22 cellular contexts compared by ENCODE assay signal in the genomic region with DNA sequence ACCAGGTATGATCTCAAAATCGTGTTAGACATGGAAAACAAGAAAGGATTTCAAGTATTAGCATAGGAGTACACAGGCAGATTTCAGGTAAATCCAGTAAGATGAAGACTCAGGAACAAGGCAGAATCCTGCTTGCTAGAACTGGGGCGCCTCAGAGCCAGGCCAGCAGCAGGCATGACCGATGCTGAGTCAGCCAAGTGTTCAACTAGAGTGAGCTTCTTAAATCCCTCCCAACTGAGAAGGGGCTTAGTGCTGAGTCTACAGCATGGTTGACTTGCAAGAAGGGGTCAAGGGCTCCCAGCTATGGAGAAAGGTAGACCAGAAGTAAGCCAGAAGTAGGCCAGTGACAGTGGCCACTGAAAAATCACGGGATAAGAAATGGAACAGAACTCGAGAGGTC. TPM values are rescaled to one million over a fixed set of nuclear protein-coding genes. Genes with fewer than 3 reads are reported as not detected.
DNase-seq lines count a peak whose midpoint lies in the region; ATAC-seq, FAIRE-seq and TF ChIP-seq lines count a peak whose summit lies in the region.
"Had no signal": no experiment of that assay in that cellular context is flagged by ENCODE, and none has a peak within 500 bp of the region (broad histone marks: within the 10 kb centered on the region; RNA-seq: fewer than 3 reads in every experiment).

No MANE protein-coding gene starts in this region.

- H3K4me1 ChIP-seq in K562 (replicated peaks in 1 of 2; ENCODE audit: control insufficient read depth in 2 of 2, insufficient read depth in 2 of 2, low read length in 2 of 2) (peaks cover 4 to 35% of the 10 kb centered on the region in 2 experiments), small intestine (ENCODE audit: control insufficient read depth in 2 of 2, insufficient read depth in 1 of 2, low read depth in 1 of 2, low read length in 1 of 2) (no peaks in the 10 kb centered on the region), BE2C (0 out of 2 replicates have a peak, but pooled peaks cover 3% of the 10 kb centered on the region)

- no peak for TF ChIP-seq RAD21 in K562 (CRISPR knock-in tag; conservative IDR thresholded peaks at IDR 0.05 in 1 of 2, IDR thresholded peaks at IDR 0.05 in 1 of 2)

- POLR2A ChIA-PET in activated CD4-positive, alpha-beta memory T cell treated with anti-CD3 and anti-CD28 coated beads for 36 hours (lab: Charles Lee) = interaction anchor here (16.5 kb wide), 1 partner anchor 12 kb away, joined by 219 read pairs; no protein-coding TSS in a partner anchor
- POLR2A ChIA-PET in K562 (lab: Yijun Ruan, JAX) = interaction anchor here (0.7 to 1.7 kb wide), 4 partner anchors 8 to 319 kb away, joined by 3 to 4 read pairs (median 3); no protein-coding TSS in a partner anchor

- peak overlapping the region in 1 of 2 experiments; percentile 61; a peak in 1 of 4 replicates for H3K9ac ChIP-seq in K562 (ENCODE audit: insufficient read depth in 1 of 2, low read depth in 2 of 2, low read length in 2 of 2)
- H3K9ac ChIP-seq: BLaER1 treated with 17β-estradiol and CSF1 and Interleukin-3, amounts not matched to agents 10 nM and 100 nM had no signal

- CTCF ChIA-PET in activated CD4-positive, alpha-beta memory T cell treated with anti-CD3 and anti-CD28 coated beads for 36 hours (lab: Charles Lee) = interaction anchor here (1.2 to 6.1 kb wide), 3 partner anchors 8 to 111 kb away, joined by 3 to 45 read pairs (median 5); no protein-coding TSS in a partner anchor
- CTCF ChIA-PET in K562 (lab: Yijun Ruan, JAX; ENCODE audit: low intra/inter-chr PET ratio) = no interaction called here

- H3K9me3 Mint-ChIP-seq in activated T-cell treated with anti-CD3 and anti-CD28 coated beads, Interleukin-2, amount 50 U/mL, for 24 hours = peaks cover 3% of the 10 kb centered on the region
- no peaks in the 10 kb centered on the region for H3K9me3 Mint-ChIP-seq in activated CD4-positive, alpha-beta memory T cell treated with anti-CD3 and anti-CD28 coated beads for 36 hours

- H4K20me1 ChIP-seq in K562 (replicated peaks; ENCODE audit: control insufficient read depth, insufficient read depth, low read length) = no peaks in the 10 kb centered on the region
- H4K20me1 ChIP-seq: BLaER1 treated with 17β-estradiol and CSF1 and Interleukin-3, amounts not matched to agents 10 nM and 100 nM had no signal

- WGBS in K562 (ENCODE audit: insufficient coverage, low coverage, missing lambda C conversion rate) = 13% methylated on average over 3 of the region's 5 CpGs
- 70 to 86% (median 85%) methylated on average over 5 of the region's 5 CpGs for WGBS in small intestine, 3 donors

- peaks cover 96% of the 10 kb centered on the region for H3K4me1 Mint-ChIP-seq in activated T-cell treated with anti-CD3 and anti-CD28 coated beads, Interleukin-2, amount 50 U/mL, for 24 hours (ENCODE audit: low read depth)
- H3K4me1 Mint-ChIP-seq in activated CD4-positive, alpha-beta memory T cell treated with anti-CD3 and anti-CD28 coated beads for 36 hours (ENCODE audit: low read depth) = peaks cover 89% of the 10 kb centered on the region

- intact Hi-C loops in activated CD4-positive, alpha-beta memory T cell treated with anti-CD3 and anti-CD28 coated beads for 36 hours (cut with micrococcal nuclease) = no loop called here
- intact Hi-C loops in K562 (cut with micrococcal nuclease) = no loop called here

- FAIRE-seq in K562 (lab: Jason Lieb, UNC) (peak; percentile 40), small intestine (lab: Jason Lieb, UNC) (no peak)
- FAIRE-seq: astrocyte had no signal

- H3K9me3 ChIP-seq in K562 (replicated peaks; ENCODE audit: control insufficient read depth, insufficient read depth, low read depth, low read length) = no peaks in the 10 kb centered on the region
- no peaks in the 10 kb centered on the region for H3K9me3 ChIP-seq in small intestine (ENCODE audit: control insufficient read depth, low read depth)
- no peaks in the 10 kb centered on the region for H3K9me3 ChIP-seq in BE2C
- H3K9me3 ChIP-seq: esophagus squamous epithelium, gastroesophageal sphincter, MG63 had no signal

- TF ChIP-seq POLR2A in K562 (conservative IDR thresholded peaks at IDR 0.05) = no peak

- peak overlapping the region; percentile 97 for H3K27ac Mint-ChIP-seq in activated T-cell treated with anti-CD3 and anti-CD28 coated beads, Interleukin-2, amount 50 U/mL, for 24 hours
- peak overlapping the region; percentile 93 for H3K27ac Mint-ChIP-seq in activated CD4-positive, alpha-beta memory T cell treated with anti-CD3 and anti-CD28 coated beads for 36 hours

- H3K27me3 Mint-ChIP-seq in activated T-cell treated with anti-CD3 and anti-CD28 coated beads, Interleukin-2, amount 50 U/mL, for 24 hours = no peaks in the 10 kb centered on the region
- no peaks in the 10 kb centered on the region for H3K27me3 Mint-ChIP-seq in activated CD4-positive, alpha-beta memory T cell treated with anti-CD3 and anti-CD28 coated beads for 36 hours

- H3K36me3 ChIP-seq in K562 (ENCODE audit: control insufficient read depth, insufficient read depth, low read length) = no peaks in the 10 kb centered on the region
- H3K36me3 ChIP-seq in small intestine (ENCODE audit: control insufficient read depth in 2 of 2, insufficient read depth in 2 of 2, low read length in 2 of 2) = no peaks in the 10 kb centered on the region
- no peaks in the 10 kb centered on the region for H3K36me3 ChIP-seq in BE2C
- H3K36me3 ChIP-seq: BLaER1 treated with 17β-estradiol and CSF1 and Interleukin-3, amounts not matched to agents 10 nM and 100 nM; esophagus squamous epithelium; gastroesophageal sphincter; MG63 had no signal

- H2AFZ ChIP-seq in K562 (ENCODE audit: low read depth, low read length) = peak overlapping the region; percentile 59

- no peak overlapping the region; the same call in 1 of the 2 replicates for H3K4me2 ChIP-seq in K562 (ENCODE audit: insufficient read depth, low read length)
- H3K4me2 ChIP-seq: BLaER1 treated with 17β-estradiol and CSF1 and Interleukin-3, amounts not matched to agents 10 nM and 100 nM had no signal

- in situ Hi-C loops in K562 (cut with MboI) = no loop called here

- no peak for DNase-seq in activated T-cell treated with anti-CD3 and anti-CD28 coated beads, Interleukin-2, amount 50 U/mL, for 24 hours
- DNase-seq in activated T-cell treated with anti-CD3 and anti-CD28 coated beads, Interleukin-2, amount 50 U/mL, for 1 hour = no peak
- no peak for DNase-seq in activated CD4-positive, alpha-beta memory T cell treated with anti-CD3 and anti-CD28 coated beads for 36 hours
- DNase-seq in K562 (ENCODE audit: extremely low read depth in 1 of 4, low spot score in 3 of 4) (no peak), small intestine (no peak), RPMI8226 (no peak), BE2C (no peak), SHP77 (lab: John Stamatoyannopoulos, UW) (no peak)
- DNase-seq: esophagus squamous epithelium, MG63, NCI-H2171 treated with DMSO at 0.1 percent for 48 hours, NCI-H69, occipital lobe, right cardiac atrium had no signal

- peak overlapping the region; percentile 71 for H3K4me3 Mint-ChIP-seq in activated T-cell treated with anti-CD3 and anti-CD28 coated beads, Interleukin-2, amount 50 U/mL, for 24 hours
- peak overlapping the region; percentile 75 for H3K4me3 Mint-ChIP-seq in activated CD4-positive, alpha-beta memory T cell treated with anti-CD3 and anti-CD28 coated beads for 36 hours

- H3K4me3 ChIP-seq in K562 = no peak overlapping the region
- H3K4me3 ChIP-seq in small intestine (ENCODE audit: low read depth in 1 of 2, low read length in 2 of 2) = no peak overlapping the region
- no peak overlapping the region for H3K4me3 ChIP-seq in BE2C (ENCODE audit: low read depth, low read length)
- H3K4me3 ChIP-seq: BLaER1 treated with 17β-estradiol and CSF1 and Interleukin-3, amounts not matched to agents 10 nM and 100 nM; esophagus squamous epithelium; gastroesophageal sphincter; lung; MG63 had no signal

- peaks cover 54% of the 10 kb centered on the region; the same call in 2 of the 3 replicates for H3K79me2 ChIP-seq in K562 (ENCODE audit: control insufficient read depth, insufficient read depth, low read length)

- peaks cover 6% of the 10 kb centered on the region for H3K36me3 Mint-ChIP-seq in activated T-cell treated with anti-CD3 and anti-CD28 coated beads, Interleukin-2, amount 50 U/mL, for 24 hours (ENCODE audit: low read depth)
- H3K36me3 Mint-ChIP-seq in activated CD4-positive, alpha-beta memory T cell treated with anti-CD3 and anti-CD28 coated beads for 36 hours = no peaks in the 10 kb centered on the region

- no peak; the same call in 2 of the 3 replicates for ATAC-seq in K562
- ATAC-seq: gastroesophageal sphincter, right cardiac atrium had no signal

- peak overlapping the region; percentile 50; the same call in 1 of the 3 replicates for H3K27ac ChIP-seq in K562 (ENCODE audit: extremely low read depth, low read depth, low read length)
- peak overlapping the region; percentile 22 to 52 for H3K27ac ChIP-seq in small intestine (ENCODE audit: low read depth in 1 of 2, low read length in 1 of 2)
- H3K27ac ChIP-seq: BLaER1 treated with 17β-estradiol and CSF1 and Interleukin-3, amounts not matched to agents 10 nM and 100 nM; gastroesophageal sphincter; HL-60 had no signal

- no peak for TF ChIP-seq EP300 in K562 (IDR thresholded peaks at IDR 0.05; ENCODE audit: low read length)

- no peaks in the 10 kb centered on the region for H3K9me1 ChIP-seq in K562 (ENCODE audit: control insufficient read depth, insufficient read depth, low read length)

- no TSS peak for BruUV-seq in K562 (replicated peaks; lab: Mats Ljungman, UMichigan)

- TF ChIP-seq CTCF in K562 (IDR thresholded peaks at IDR 0.05 in 2 of 3, conservative IDR thresholded peaks at IDR 0.05 in 1 of 3; ENCODE audit: insufficient read depth in 2 of 3, low read depth in 1 of 3, low read length in 3 of 3) (no peak), BE2C (IDR thresholded peaks at IDR 0.05; ENCODE audit: low read depth, low read length) (no peak)

- H3K27me3 ChIP-seq in K562 (ENCODE audit: control insufficient read depth in 2 of 2, insufficient read depth in 2 of 2, low read length in 2 of 2) = no peaks in the 10 kb centered on the region
- no peaks in the 10 kb centered on the region for H3K27me3 ChIP-seq in small intestine (ENCODE audit: control insufficient read depth in 2 of 2, insufficient read depth in 2 of 2, low read length in 2 of 2)
- H3K27me3 ChIP-seq in BE2C = peaks cover 14% of the 10 kb centered on the region
- H3K27me3 ChIP-seq: BLaER1 treated with 17β-estradiol and CSF1 and Interleukin-3, amounts not matched to agents 10 nM and 100 nM; MG63 had no signal

RNA-seq across cellular contexts. Expression of a gene that starts 12.4 kb away (rescaled TPM):
- 10 to 100 TPM; 37.7 to 38.1 TPM for total RNA-seq in activated CD4-positive, alpha-beta memory T cell treated with anti-CD3 and anti-CD28 coated beads for 36 hours
- 119 and 120 TPM in 2 replicates for total RNA-seq in K562 (2011; cell fraction: chromatin; rRNA removed; ENCODE audit: low replicate concordance)
- 83.6 and 92.2 TPM in 2 replicates for total RNA-seq in K562 (2011; cell fraction: nucleolus; rRNA removed)
- 114 and 167 TPM in 2 replicates for total RNA-seq in K562 (2011; cell fraction: nucleoplasm; rRNA removed)
- total RNA-seq in K562 (2014; rRNA removed) (67.9 and 83.1 TPM in 2 replicates), K562 (2014; rRNA removed; fragmentation: Illumina TruSeq; extraction: Trizol) (43.0 and 46.6 TPM in 2 replicates), K562 (2015; rRNA removed; fragmentation: Illumina TruSeq; extraction: Trizol) (29.5 and 30.2 TPM in 2 replicates), K562 (2021) (62.2 and 71.4 TPM in 2 replicates)
- polyA plus RNA-seq in K562 (2011; rRNA removed) (22.0 and 60.4 TPM in 2 replicates), K562 (2014; fragmentation: Illumina TruSeq; extraction: Trizol) (67.6 and 69.5 TPM in 2 replicates), K562 (2014; fragmentation: Nextera tagmentation; extraction: Ambion mirVana) (1 to 10 TPM; 4.8 to 8.8 TPM), K562 (2014; rRNA removed) (76.8 and 88.7 TPM in 2 replicates), small intestine (1 to 10 TPM; 2.0 to 3.4 (median 2.7) TPM)
- polyA plus RNA-seq in K562 (2011; cell fraction: cytosol; rRNA removed) = 20.3 and 83.5 TPM in 2 replicates
- 34.5 and 117 TPM in 2 replicates for polyA plus RNA-seq in K562 (2011; cell fraction: nucleus; rRNA removed)
- polyA plus RNA-seq in K562 (2012) = 57.6 and 120 TPM in 2 replicates
- 22.0 and 65.1 TPM in 2 replicates for polyA minus RNA-seq in K562 (2011; rRNA and poly(A)+ RNA removed)
- 15.4 and 43.7 TPM in 2 replicates for polyA minus RNA-seq in K562 (2011; cell fraction: cytosol; rRNA and poly(A)+ RNA removed)
- 24.7 and 46.7 TPM in 2 replicates for polyA minus RNA-seq in K562 (2011; cell fraction: nucleus; rRNA and poly(A)+ RNA removed)
- polyA plus RNA-seq in BE2C (2012; ENCODE audit: insufficient read depth, insufficient read length, low read depth) = 0.39 TPM
- total RNA-seq: kidney epithelial cell had no signal

RNA-seq across cellular contexts. Expression of a gene that starts 19.8 kb away (rescaled TPM):
- under 1 TPM; 0.41 to 0.95 TPM for total RNA-seq in activated CD4-positive, alpha-beta memory T cell treated with anti-CD3 and anti-CD28 coated beads for 36 hours
- total RNA-seq in K562 (2011; cell fraction: chromatin; rRNA removed; ENCODE audit: low replicate concordance) = 0.25 TPM in 1 of 2 replicates, not detected in the other
- not detected in 2 replicates for total RNA-seq in K562 (2011; cell fraction: nucleolus; rRNA removed)
- not detected in 2 replicates for total RNA-seq in K562 (2011; cell fraction: nucleoplasm; rRNA removed)
- total RNA-seq in K562 (2014; rRNA removed) (0.18 and 0.29 TPM in 2 replicates), K562 (2014; rRNA removed; fragmentation: Illumina TruSeq; extraction: Trizol) (0.29 and 0.36 TPM in 2 replicates), K562 (2015; rRNA removed; fragmentation: Illumina TruSeq; extraction: Trizol) (0.43 and 0.75 TPM in 2 replicates), K562 (2021) (0.20 and 0.22 TPM in 2 replicates)
- polyA plus RNA-seq in K562 (2011; rRNA removed) (0.05 and 0.13 TPM in 2 replicates), K562 (2014; fragmentation: Illumina TruSeq; extraction: Trizol) (0.25 and 0.37 TPM in 2 replicates), K562 (2014; fragmentation: Nextera tagmentation; extraction: Ambion mirVana) (under 1 TPM; 0.27 to 0.35 TPM), K562 (2014; rRNA removed) (0.23 and 0.98 TPM in 2 replicates), small intestine (under 1 TPM in 1 of 3 donors, not detected in 2; 0.01 TPM)
- polyA plus RNA-seq in K562 (2011; cell fraction: cytosol; rRNA removed) = 0.07 TPM in 1 of 2 replicates, not detected in the other
- polyA plus RNA-seq in K562 (2011; cell fraction: nucleus; rRNA removed) = not detected in 2 replicates
- 0.27 and 0.35 TPM in 2 replicates for polyA plus RNA-seq in K562 (2012)
- polyA minus RNA-seq in K562 (2011; rRNA and poly(A)+ RNA removed) = 0.25 TPM in 1 of 2 replicates, not detected in the other
- polyA minus RNA-seq in K562 (2011; cell fraction: cytosol; rRNA and poly(A)+ RNA removed) = not detected in 2 replicates
- polyA minus RNA-seq in K562 (2011; cell fraction: nucleus; rRNA and poly(A)+ RNA removed) = not detected in 2 replicates
- polyA plus RNA-seq in BE2C (2012; ENCODE audit: insufficient read depth, insufficient read length, low read depth) = not detected
- total RNA-seq: astrocyte, esophagus squamous epithelium, G401, kidney epithelial cell, right cardiac atrium, temporal lobe had no signal

RNA-seq across cellular contexts. Expression of a gene that starts 46.9 kb away (rescaled TPM):
- total RNA-seq in activated CD4-positive, alpha-beta memory T cell treated with anti-CD3 and anti-CD28 coated beads for 36 hours = 1 to 10 TPM in 1 of 2 experiments, under 1 TPM in 1; 0.86 to 1.1 TPM
- total RNA-seq in K562 (2011; cell fraction: chromatin; rRNA removed; ENCODE audit: low replicate concordance) = 16.1 and 33.1 TPM in 2 replicates
- total RNA-seq in K562 (2011; cell fraction: nucleolus; rRNA removed) = 8.2 and 8.4 TPM in 2 replicates
- total RNA-seq in K562 (2011; cell fraction: nucleoplasm; rRNA removed) = 15.8 and 17.9 TPM in 2 replicates
- total RNA-seq in K562 (2014; rRNA removed) = 12.0 and 14.2 TPM in 2 replicates
- 13.9 and 17.0 TPM in 2 replicates for total RNA-seq in K562 (2014; rRNA removed; fragmentation: Illumina TruSeq; extraction: Trizol)
- 5.3 and 5.6 TPM in 2 replicates for total RNA-seq in K562 (2015; rRNA removed; fragmentation: Illumina TruSeq; extraction: Trizol)
- total RNA-seq in K562 (2021) = 11.2 and 12.8 TPM in 2 replicates
- polyA plus RNA-seq in K562 (2011; rRNA removed) = 3.2 and 10.9 TPM in 2 replicates
- 1.0 and 1.5 TPM in 2 replicates for polyA plus RNA-seq in K562 (2011; cell fraction: cytosol; rRNA removed)
- polyA plus RNA-seq in K562 (2011; cell fraction: nucleus; rRNA removed) = 1.7 and 4.9 TPM in 2 replicates
- 4.9 and 8.2 TPM in 2 replicates for polyA plus RNA-seq in K562 (2012)
- polyA plus RNA-seq in K562 (2014; fragmentation: Illumina TruSeq; extraction: Trizol) = 9.4 and 11.8 TPM in 2 replicates
- polyA plus RNA-seq in K562 (2014; fragmentation: Nextera tagmentation; extraction: Ambion mirVana) = 1 to 10 TPM; 5.7 to 8.7 TPM
- polyA plus RNA-seq in K562 (2014; rRNA removed) = 13.2 and 14.5 TPM in 2 replicates
- 4.7 and 10.9 TPM in 2 replicates for polyA minus RNA-seq in K562 (2011; rRNA and poly(A)+ RNA removed)
- 1.0 and 3.1 TPM in 2 replicates for polyA minus RNA-seq in K562 (2011; cell fraction: cytosol; rRNA and poly(A)+ RNA removed)
- 2.2 and 2.6 TPM in 2 replicates for polyA minus RNA-seq in K562 (2011; cell fraction: nucleus; rRNA and poly(A)+ RNA removed)
- under 1 TPM in 2 of 3 donors, not detected in 1; 0.04 to 0.54 TPM for polyA plus RNA-seq in small intestine
- polyA plus RNA-seq in BE2C (2012; ENCODE audit: insufficient read depth, insufficient read length, low read depth) = not detected
- total RNA-seq: astrocyte, esophagus squamous epithelium, G401, gastroesophageal sphincter, kidney epithelial cell, occipital lobe had no signal
